ENCODE assay signal across 25 cellular contexts in genomic region chr1:211729238-211729637, GRCh38. TPM values are rescaled to one million over a fixed set of nuclear protein-coding genes. Genes with fewer than 3 reads are reported as not detected.
DNase-seq lines count a peak whose midpoint lies in the region; ATAC-seq and TF ChIP-seq lines count a peak whose summit lies in the region.
"Had no signal": no experiment of that assay in that cellular context is flagged by ENCODE, and none has a peak within 500 bp of the region (broad histone marks: within the 10 kb centered on the region; RNA-seq: fewer than 3 reads in every experiment).

No MANE protein-coding gene starts in this region.

- no peaks in the 10 kb centered on the region for H3K79me2 ChIP-seq in GM23338 (replicated peaks; ENCODE audit: insufficient read depth)

- no peaks in the 10 kb centered on the region for H3K27me3 Mint-ChIP-seq in GM23338 (ENCODE audit: insufficient read depth, low read depth, poor library complexity)
- H3K27me3 Mint-ChIP-seq in endodermal cell (ENCODE audit: insufficient read depth) = no peaks in the 10 kb centered on the region
- H3K27me3 Mint-ChIP-seq: CD4-positive, alpha-beta memory T cell; CD8-positive, alpha-beta memory T cell had no signal

- H4K20me1 ChIP-seq in GM23338 (replicated peaks; ENCODE audit: insufficient read depth) = no peaks in the 10 kb centered on the region
- H4K20me1 ChIP-seq: BLaER1 had no signal

- H3K27ac ChIP-seq in GM23338 (ENCODE audit: low read depth) = no peak overlapping the region
- H3K27ac ChIP-seq in endodermal cell (ENCODE audit: low read depth, low read length) = no peak overlapping the region
- H3K27ac ChIP-seq: 22Rv1, BLaER1 had no signal

- no peaks in the 10 kb centered on the region for H3K9me3 Mint-ChIP-seq in GM23338
- H3K9me3 Mint-ChIP-seq in endodermal cell = peaks cover 2% of the 10 kb centered on the region
- H3K9me3 Mint-ChIP-seq: CD14-positive monocyte; CD4-positive, CD25-positive, alpha-beta regulatory T cell; CD8-positive, alpha-beta memory T cell had no signal

- no peak overlapping the region for H3K4me2 ChIP-seq in GM23338
- H3K4me2 ChIP-seq: A549, BLaER1 had no signal

- ATAC-seq in GM23338 = no peak
- ATAC-seq: A549, GM12878 had no signal

- H3K4me3 ChIP-seq in GM23338 = no peak overlapping the region
- no peak overlapping the region for H3K4me3 ChIP-seq in endodermal cell (ENCODE audit: low read length)
- H3K4me3 ChIP-seq: A549, BLaER1, GM12878 had no signal

- peaks cover 5% of the 10 kb centered on the region; the same call in 1 of the 2 replicates for H3K9me2 ChIP-seq in GM23338 (ENCODE audit: insufficient read depth)

- H3K27ac Mint-ChIP-seq in GM23338 = no peak overlapping the region
- H3K27ac Mint-ChIP-seq in endodermal cell = no peak overlapping the region
- H3K27ac Mint-ChIP-seq: CD14-positive monocyte; CD8-positive, alpha-beta memory T cell had no signal

- 95 to 97% methylated on average over 5 to 7 of the region's 7 CpGs for WGBS in endodermal cell (ENCODE audit: insufficient coverage in 1 of 2, insufficient read length in 1 of 2), 2 experiments

- H3K4me1 ChIP-seq in GM23338 (ENCODE audit: insufficient read depth) (no peaks in the 10 kb centered on the region), endodermal cell (ENCODE audit: control insufficient read depth, insufficient read depth, low read length) (peaks cover 4% of the 10 kb centered on the region)
- H3K4me1 ChIP-seq: BE2C, BLaER1 had no signal

- no peaks in the 10 kb centered on the region for H3K9me3 ChIP-seq in endodermal cell (ENCODE audit: control insufficient read depth, low read length)
- H3K9me3 ChIP-seq: A549, BE2C, BLaER1 had no signal

- DNase-seq in DMS53 (lab: John Stamatoyannopoulos, UW) (peak; percentile 27), DMS53 treated with DMSO at 0.1 percent for 48 hours (lab: John Stamatoyannopoulos, UW; ENCODE audit: unreplicated experiment) (no peak), GM23338 (ENCODE audit: low spot score) (no peak), endodermal cell (peak; percentile 27), mesenteric fat pad (ENCODE audit: low spot score) (peak; percentile 55), Ammon's horn (ENCODE audit: low spot score) (no peak), inferior parietal cortex (ENCODE audit: extremely low spot score) (no peak)
- DNase-seq: AML-193; BE2C; C1 segment of cervical spinal cord; CD4-positive, alpha-beta memory T cell; CD4-positive, CD25-positive, alpha-beta regulatory T cell; CD8-positive, alpha-beta memory T cell; COR-L47; DMS 273 treated with DMSO at 0.1 percent for 48 hours; DMS153; DMS79; DND-41; EL; GDM1 had no signal

- peak overlapping the region; percentile 69 for H2AFZ ChIP-seq in GM23338

- H3K36me3 Mint-ChIP-seq in GM23338 (ENCODE audit: low read depth) (no peaks in the 10 kb centered on the region), endodermal cell (ENCODE audit: low read depth) (no peaks in the 10 kb centered on the region)
- H3K36me3 Mint-ChIP-seq: CD14-positive monocyte; CD4-positive, alpha-beta memory T cell; CD4-positive, CD25-positive, alpha-beta regulatory T cell; CD8-positive, alpha-beta memory T cell had no signal

- no peaks in the 10 kb centered on the region for H3K36me3 ChIP-seq in GM23338 (ENCODE audit: insufficient read depth)
- no peaks in the 10 kb centered on the region for H3K36me3 ChIP-seq in endodermal cell (ENCODE audit: control insufficient read depth, insufficient read depth, low read length)
- H3K36me3 ChIP-seq: BE2C, BLaER1 had no signal

- H3K9ac ChIP-seq in endodermal cell (ENCODE audit: extremely low read depth, low read length, poor library complexity, severe bottlenecking) = no peak overlapping the region
- H3K9ac ChIP-seq: BLaER1 had no signal

- no peak for TF ChIP-seq CTCF in GM23338 (conservative IDR thresholded peaks at IDR 0.05; ENCODE audit: low read depth in 2 of 2)
- no peak for TF ChIP-seq CTCF in endodermal cell (conservative IDR thresholded peaks at IDR 0.05)

- H3K4me1 Mint-ChIP-seq in GM23338 (no peaks in the 10 kb centered on the region), endodermal cell (peaks cover 11% of the 10 kb centered on the region)
- H3K4me1 Mint-ChIP-seq: CD4-positive, alpha-beta memory T cell; CD4-positive, CD25-positive, alpha-beta regulatory T cell; CD8-positive, alpha-beta memory T cell had no signal

- H3K4me3 Mint-ChIP-seq in GM23338 (no peak overlapping the region), endodermal cell (no peak overlapping the region)
- H3K4me3 Mint-ChIP-seq: CD14-positive monocyte; CD4-positive, alpha-beta memory T cell; CD4-positive, CD25-positive, alpha-beta regulatory T cell; CD8-positive, alpha-beta memory T cell had no signal

- H3K27me3 ChIP-seq in GM23338 (ENCODE audit: insufficient read depth) (no peaks in the 10 kb centered on the region), endodermal cell (ENCODE audit: control insufficient read depth, insufficient read depth, low read length, poor library complexity, severe bottlenecking) (no peaks in the 10 kb centered on the region)
- H3K27me3 ChIP-seq: BE2C, BLaER1 had no signal

- H3F3A ChIP-seq in GM23338 (replicated peaks; ENCODE audit: low read depth) = no peaks in the 10 kb centered on the region

TF ChIP-seq in GM23338, 12 proteins besides CTCF, POLR2A, EP300 and RAD21 (continues in another document):
- no peak for TF ChIP-seq STAT1 (IDR thresholded peaks at IDR 0.05; ENCODE audit: unreplicated experiment)
- TF ChIP-seq CREB1 (CRISPR knock-in tag; IDR thresholded peaks at IDR 0.05; ENCODE audit: low read depth) = no peak
- no peak for TF ChIP-seq ZNF331 (CRISPR knock-in tag; IDR thresholded peaks at IDR 0.05; ENCODE audit: low read depth)
- TF ChIP-seq EZH2 (IDR thresholded peaks at IDR 0.05; ENCODE audit: low read depth, unreplicated experiment) = no peak
- TF ChIP-seq REST (IDR thresholded peaks at IDR 0.05; ENCODE audit: unreplicated experiment) = no peak
- no peak for TF ChIP-seq NANOG (IDR thresholded peaks at IDR 0.05; ENCODE audit: borderline replicate concordance)
- TF ChIP-seq ETS1 (IDR thresholded peaks at IDR 0.05) = no peak
- TF ChIP-seq JUNB (IDR thresholded peaks at IDR 0.05; ENCODE audit: unreplicated experiment) = no peak
- TF ChIP-seq ZNF114 (CRISPR knock-in tag; IDR thresholded peaks at IDR 0.05) = no peak

RNA-seq across cellular contexts. Expression of gene NEK2, which starts 53.8 kb away (rescaled TPM):
- 19.1 and 24.9 TPM in 2 replicates for total RNA-seq in GM23338 (2014; rRNA removed; shearing (Covaris generic))
- 15.8 and 17.0 TPM in 2 replicates for polyA plus RNA-seq in GM23338 (2016; fragmentation: Nextera tagmentation; extraction: Ambion mirVana)
- total RNA-seq in endodermal cell = 100 to 1,000 TPM in 1 of 2 donors, 10 to 100 TPM in 1; 42.3 to 101 TPM
- polyA plus RNA-seq in endodermal cell (2013, experiment 1 of 2) = 59.8 TPM
- 62.4 TPM for polyA plus RNA-seq in endodermal cell (2013, experiment 2 of 2)
- not detected for total RNA-seq in mesenteric fat pad
- total RNA-seq: CD4-positive, alpha-beta memory T cell had no signal
- polyA plus RNA-seq: CD14-positive monocyte; CD4-positive, alpha-beta memory T cell had no signal

Comparison
In these comparisons a context has a peak if more than half of its experiments do, and no peak if none do; other contexts are left out.
1. DNase-seq: peak in DMS53 (single experiment), endodermal cell (single experiment) and mesenteric fat pad (single experiment); none in DMS53 treated with DMSO at 0.1 percent for 48 hours (single experiment), GM23338 (single experiment), Ammon's horn (single experiment) and inferior parietal cortex (single experiment).
2. RNA of gene NEK2, which starts 53.8 kb away (total RNA-seq): 42.3 to 101 TPM in endodermal cell and 19.1 to 24.9 TPM in GM23338; not detected in mesenteric fat pad (single experiment); every median in the first group is over 10 times any median in the second.